Comparison of ENCODE assay signal across 6 cellular contexts in genomic region chrX:49155900-49156837, GRCh38.
DNase-seq lines count a peak whose midpoint lies in the region; ATAC-seq and TF ChIP-seq lines count a peak whose summit lies in the region.

No MANE protein-coding gene starts in this region.

- peak; percentile 66 for DNase-seq in 8988T
- DNase-seq in UCSD-AML1 (lab: John Stamatoyannopoulos, UW; ENCODE audit: unreplicated experiment): peak; percentile 88
- peak; percentile 73 for DNase-seq in effector CD4-positive, alpha-beta T cell

- H3K4me3 ChIP-seq in Loucy (ENCODE audit: low read length, poor library complexity, severe bottlenecking) (peak overlapping the region; percentile 86), neutrophil (ENCODE audit: low read depth in 1 of 2, low read length in 1 of 2) (peak overlapping the region; percentile 67 to 72)

- peak; percentile 50 for TF ChIP-seq CTCF in Loucy (conservative IDR thresholded peaks at IDR 0.05; ENCODE audit: low read length)
- peak; percentile 91 for TF ChIP-seq CTCF in neutrophil (IDR thresholded peaks at IDR 0.05)

- H3K36me3 ChIP-seq in Loucy (ENCODE audit: insufficient read depth, low read length) (no peaks in the 10 kb centered on the region), neutrophil (no peaks in the 10 kb centered on the region)

- no peaks in the 10 kb centered on the region for H3K79me2 ChIP-seq in Loucy (ENCODE audit: insufficient read depth, low read length)

- H3K9me2 ChIP-seq in Loucy (replicated peaks; ENCODE audit: low read depth, low read length): no peaks in the 10 kb centered on the region

- peak overlapping the region; percentile 99 for H3K4me2 ChIP-seq in Loucy (ENCODE audit: low read depth, low read length, poor library complexity, severe bottlenecking)

- H3K9me3 ChIP-seq in Loucy (ENCODE audit: insufficient read depth, low read depth, low read length) (no peaks in the 10 kb centered on the region), neutrophil (no peaks in the 10 kb centered on the region)

- peak; percentile 79 for ATAC-seq in GM19438 (IDR thresholded peaks at IDR 0.05; ENCODE audit: low read depth, unreplicated experiment)

- peak overlapping the region; percentile 98 for H3K9ac ChIP-seq in Loucy (ENCODE audit: low read depth, low read length, poor library complexity, severe bottlenecking)

- H3K4me1 ChIP-seq in Loucy (ENCODE audit: insufficient read depth, low read length, poor library complexity, severe bottlenecking) (no peaks in the 10 kb centered on the region), neutrophil (ENCODE audit: control insufficient read depth in 1 of 2, insufficient read depth in 1 of 2, low read depth in 1 of 2, low read length in 1 of 2) (peaks cover 9 to 11% of the 10 kb centered on the region in 2 experiments)

- peak overlapping the region; percentile 90 for H3K27ac ChIP-seq in neutrophil

- no peaks in the 10 kb centered on the region for H4K20me1 ChIP-seq in Loucy (ENCODE audit: insufficient read depth, low read length, poor library complexity, severe bottlenecking)

- 0 out of 2 replicates have a peak, but pooled peaks cover 2% of the 10 kb centered on the region for H3F3A ChIP-seq in Loucy (ENCODE audit: low read depth)

- peak overlapping the region; percentile 84 for H2AFZ ChIP-seq in Loucy (ENCODE audit: low read length)

- H3K27me3 ChIP-seq in Loucy (ENCODE audit: insufficient read depth, low read length, poor library complexity, severe bottlenecking) (no peaks in the 10 kb centered on the region), neutrophil (no peaks in the 10 kb centered on the region)

Comparison
In these comparisons a context has a peak if more than half of its experiments do, and no peak if none do; other contexts are left out.
1. Peak in every context shown above with its lines: DNase-seq, ATAC-seq, H3K4me3 ChIP-seq and H3K27ac ChIP-seq.